8 cellular contexts compared by ENCODE assay signal in the genomic region with DNA sequence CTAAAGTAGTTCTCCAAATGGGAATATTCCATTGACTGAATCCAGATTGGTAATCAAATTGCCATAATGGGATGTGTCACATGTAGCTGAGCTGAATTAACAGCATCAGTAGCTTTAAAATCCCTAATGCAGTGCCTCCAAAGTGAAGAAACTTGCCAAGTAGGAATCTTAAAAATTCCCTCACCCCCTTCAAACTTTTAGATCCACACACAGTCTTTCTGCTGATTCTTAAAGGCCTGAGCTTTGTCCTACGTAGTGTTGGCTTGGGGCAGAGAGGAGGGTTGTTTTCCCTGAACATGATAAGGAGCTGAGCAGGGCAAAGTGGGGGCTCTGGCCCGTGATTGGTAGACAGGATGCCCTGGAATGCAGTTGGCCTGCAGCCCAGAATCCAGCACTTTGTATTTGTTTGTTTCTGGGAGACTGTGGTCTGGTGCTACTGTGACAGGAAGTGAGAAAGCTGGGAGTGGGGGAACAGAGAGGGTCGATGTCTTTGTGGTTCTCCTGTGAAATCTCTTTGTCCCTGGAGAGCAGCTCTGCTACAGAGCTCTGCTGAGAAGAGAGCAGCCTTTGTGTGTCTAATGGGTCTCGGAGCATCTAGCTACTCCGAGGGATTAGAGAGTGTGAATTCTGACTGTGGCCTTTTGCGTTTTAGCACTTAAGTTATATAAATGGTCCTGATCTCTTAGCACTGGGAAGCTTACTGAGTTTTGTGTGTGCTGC. TPM values are rescaled to one million over a fixed set of nuclear protein-coding genes. Genes with fewer than 3 reads are reported as not detected.
DNase-seq lines count a peak whose midpoint lies in the region; ATAC-seq and TF ChIP-seq lines count a peak whose summit lies in the region.

No MANE protein-coding gene starts in this region.

- H3K9me3 ChIP-seq in T-helper 17 cell (ENCODE audit: control insufficient read depth, low read length, poor library complexity, severe bottlenecking) (no peaks in the 10 kb centered on the region), neuron (ENCODE audit: low read length) (no peaks in the 10 kb centered on the region)

- POLR2A ChIA-PET in activated CD8-positive, alpha-beta T cell treated with anti-CD3 and anti-CD28 coated beads, Interleukin-2, amount 10 ng/mL, durations not matched to agents 7 days and 5 days (lab: Charles Lee): no interaction called here

- H3K4me3 ChIP-seq in foreskin fibroblast (ENCODE audit: low read depth in 1 of 2, low read length in 2 of 2) (peak overlapping the region; percentile 2 to 13), neuron (ENCODE audit: low read length) (peak overlapping the region; percentile 40)

- no peak overlapping the region for H2AFZ ChIP-seq in neuron (ENCODE audit: low read depth, low read length)

- CTCF ChIA-PET in activated CD8-positive, alpha-beta T cell treated with anti-CD3 and anti-CD28 coated beads, Interleukin-2, amount 10 ng/mL, durations not matched to agents 7 days and 5 days (lab: Charles Lee): interaction anchor here (0.9 to 2.6 kb wide), 4 partner anchors 10 to 27 kb away, joined by 3 to 10 read pairs (median 4); a partner anchor contains a TSS

- TF ChIP-seq CTCF in foreskin fibroblast (IDR thresholded peaks at IDR 0.05; ENCODE audit: low read depth, low read length): no peak

- no peak overlapping the region for H3K4me3 Mint-ChIP-seq in stimulated activated naive CD8-positive, alpha-beta T cell treated with anti-CD3 and anti-CD28 coated beads, Interleukin-15, amount 100 ng/mL, for 72 hours
- no peak overlapping the region for H3K4me3 Mint-ChIP-seq in T-helper 17 cell
- H3K4me3 Mint-ChIP-seq in T-helper 2 cell treated with Interferon-gamma antibody and Interleukin-4, amounts not matched to agents 5 μg/mL and 100 μg/mL, for 36 hours: no peak overlapping the region
- H3K4me3 Mint-ChIP-seq in activated CD8-positive, alpha-beta T cell treated with anti-CD3 and anti-CD28 coated beads, Interleukin-2, amount 10 ng/mL, durations not matched to agents 7 days and 5 days: no peak overlapping the region

- no peaks in the 10 kb centered on the region for H3K9me3 Mint-ChIP-seq in stimulated activated naive CD8-positive, alpha-beta T cell treated with anti-CD3 and anti-CD28 coated beads, Interleukin-15, amount 100 ng/mL, for 72 hours
- no peaks in the 10 kb centered on the region for H3K9me3 Mint-ChIP-seq in T-helper 2 cell treated with Interferon-gamma antibody and Interleukin-4, amounts not matched to agents 5 μg/mL and 100 μg/mL, for 36 hours
- no peaks in the 10 kb centered on the region for H3K9me3 Mint-ChIP-seq in activated CD8-positive, alpha-beta T cell treated with anti-CD3 and anti-CD28 coated beads, Interleukin-2, amount 10 ng/mL, durations not matched to agents 7 days and 5 days (ENCODE audit: insufficient read depth)

- ATAC-seq in stimulated activated naive CD8-positive, alpha-beta T cell treated with anti-CD3 and anti-CD28 coated beads, Interleukin-15, amount 100 ng/mL, for 72 hours: no peak
- no peak for ATAC-seq in stimulated activated naive CD8-positive, alpha-beta T cell treated with anti-CD3 and anti-CD28 coated beads, Interleukin-15, Interleukin-2, amounts not matched to agents 100 U/mL and 50 U/mL, for 24 hours
- ATAC-seq in T-helper 17 cell: no peak
- no peak for ATAC-seq in activated CD8-positive, alpha-beta T cell treated with anti-CD3 and anti-CD28 coated beads, Interleukin-2, amount 10 ng/mL, durations not matched to agents 7 days and 5 days

- H3K4me1 ChIP-seq in neuron (ENCODE audit: insufficient read depth, low read length): peaks cover 49% of the 10 kb centered on the region

- no peaks in the 10 kb centered on the region for H3K27me3 ChIP-seq in neuron (ENCODE audit: insufficient read depth, low read length)

- H3K36me3 ChIP-seq in neuron (ENCODE audit: insufficient read depth, low read length): peaks cover 6% of the 10 kb centered on the region

- H3K27ac Mint-ChIP-seq in stimulated activated naive CD8-positive, alpha-beta T cell treated with anti-CD3 and anti-CD28 coated beads, Interleukin-15, amount 100 ng/mL, for 72 hours: peak overlapping the region; percentile 29 to 48
- peak overlapping the region; percentile 19 for H3K27ac Mint-ChIP-seq in T-helper 17 cell
- no peak overlapping the region for H3K27ac Mint-ChIP-seq in T-helper 2 cell treated with Interferon-gamma antibody and Interleukin-4, amounts not matched to agents 5 μg/mL and 100 μg/mL, for 36 hours
- no peak overlapping the region for H3K27ac Mint-ChIP-seq in activated CD8-positive, alpha-beta T cell treated with anti-CD3 and anti-CD28 coated beads, Interleukin-2, amount 10 ng/mL, durations not matched to agents 7 days and 5 days

- H3K27me3 Mint-ChIP-seq in stimulated activated naive CD8-positive, alpha-beta T cell treated with anti-CD3 and anti-CD28 coated beads, Interleukin-15, amount 100 ng/mL, for 72 hours: no peaks in the 10 kb centered on the region
- no peaks in the 10 kb centered on the region for H3K27me3 Mint-ChIP-seq in T-helper 17 cell
- peaks cover 2% of the 10 kb centered on the region for H3K27me3 Mint-ChIP-seq in T-helper 2 cell treated with Interferon-gamma antibody and Interleukin-4, amounts not matched to agents 5 μg/mL and 100 μg/mL, for 36 hours (ENCODE audit: low read depth)
- no peaks in the 10 kb centered on the region for H3K27me3 Mint-ChIP-seq in activated CD8-positive, alpha-beta T cell treated with anti-CD3 and anti-CD28 coated beads, Interleukin-2, amount 10 ng/mL, durations not matched to agents 7 days and 5 days (ENCODE audit: low read depth)

- no peak for DNase-seq in stimulated activated naive CD8-positive, alpha-beta T cell treated with anti-CD3 and anti-CD28 coated beads, Interleukin-15, amount 100 ng/mL, for 72 hours
- DNase-seq in stimulated activated naive CD8-positive, alpha-beta T cell treated with anti-CD3 and anti-CD28 coated beads, Interleukin-15, Interleukin-2, amounts not matched to agents 100 U/mL and 50 U/mL, for 24 hours: no peak
- DNase-seq in T-helper 17 cell (no peak), foreskin fibroblast (peak; percentile 93 to 95)
- no peak for DNase-seq in T-helper 2 cell treated with Interferon-gamma antibody and Interleukin-4, amounts not matched to agents 5 μg/mL and 100 μg/mL, for 36 hours (ENCODE audit: low spot score)
- no peak for DNase-seq in NK-92 treated with Interleukin-12 subunit alpha and Interleukin-12 subunit beta, amount 100 ng/mL, for 24 hours (lab: John Stamatoyannopoulos, UW)
- no peak for DNase-seq in activated CD8-positive, alpha-beta T cell treated with anti-CD3 and anti-CD28 coated beads, Interleukin-2, amount 10 ng/mL, durations not matched to agents 7 days and 5 days

- no peaks in the 10 kb centered on the region for H3K36me3 Mint-ChIP-seq in T-helper 17 cell (ENCODE audit: low read depth)
- H3K36me3 Mint-ChIP-seq in T-helper 2 cell treated with Interferon-gamma antibody and Interleukin-4, amounts not matched to agents 5 μg/mL and 100 μg/mL, for 36 hours (ENCODE audit: low read depth): no peaks in the 10 kb centered on the region
- peaks cover 9% of the 10 kb centered on the region for H3K36me3 Mint-ChIP-seq in activated CD8-positive, alpha-beta T cell treated with anti-CD3 and anti-CD28 coated beads, Interleukin-2, amount 10 ng/mL, durations not matched to agents 7 days and 5 days (ENCODE audit: low read depth)

- peaks cover 31% of the 10 kb centered on the region for H3K4me1 Mint-ChIP-seq in stimulated activated naive CD8-positive, alpha-beta T cell treated with anti-CD3 and anti-CD28 coated beads, Interleukin-15, amount 100 ng/mL, for 72 hours
- H3K4me1 Mint-ChIP-seq in T-helper 17 cell: peaks cover 20% of the 10 kb centered on the region
- H3K4me1 Mint-ChIP-seq in T-helper 2 cell treated with Interferon-gamma antibody and Interleukin-4, amounts not matched to agents 5 μg/mL and 100 μg/mL, for 36 hours (ENCODE audit: low read depth): peaks cover 23% of the 10 kb centered on the region
- H3K4me1 Mint-ChIP-seq in activated CD8-positive, alpha-beta T cell treated with anti-CD3 and anti-CD28 coated beads, Interleukin-2, amount 10 ng/mL, durations not matched to agents 7 days and 5 days (ENCODE audit: low read depth): peaks cover 46% of the 10 kb centered on the region

RNA-seq across cellular contexts. Expression of a gene that starts 16.9 kb away (rescaled TPM):
- total RNA-seq in T-helper 17 cell: 10 to 100 TPM in 1 of 2 donors, 1 to 10 TPM in 1; 9.9 to 14.1 TPM
- 1 to 10 TPM; 6.8 to 8.4 TPM for total RNA-seq in activated CD8-positive, alpha-beta T cell treated with anti-CD3 and anti-CD28 coated beads, Interleukin-2, amount 10 ng/mL, durations not matched to agents 7 days and 5 days

RNA-seq across cellular contexts. Expression of a gene that starts 26.9 kb away (rescaled TPM):
- total RNA-seq in T-helper 17 cell: not detected
- not detected for total RNA-seq in activated CD8-positive, alpha-beta T cell treated with anti-CD3 and anti-CD28 coated beads, Interleukin-2, amount 10 ng/mL, durations not matched to agents 7 days and 5 days

RNA-seq across cellular contexts. Expression of a gene that starts 37.2 kb away (rescaled TPM):
- total RNA-seq in T-helper 17 cell: 10 to 100 TPM; 70.0 to 72.6 TPM
- 100 to 1,000 TPM; 204 to 210 TPM for total RNA-seq in activated CD8-positive, alpha-beta T cell treated with anti-CD3 and anti-CD28 coated beads, Interleukin-2, amount 10 ng/mL, durations not matched to agents 7 days and 5 days

Comparison
In these comparisons a context has a peak if more than half of its experiments do, and no peak if none do; other contexts are left out.
1. DNase-seq: peak in foreskin fibroblast (2 of 2); none in stimulated activated naive CD8-positive, alpha-beta T cell treated with anti-CD3 and anti-CD28 coated beads, Interleukin-15, amount 100 ng/mL, for 72 hours (0 of 2), stimulated activated naive CD8-positive, alpha-beta T cell treated with anti-CD3 and anti-CD28 coated beads, Interleukin-15, Interleukin-2, amounts not matched to agents 100 U/mL and 50 U/mL, for 24 hours (single experiment), T-helper 17 cell (0 of 3), T-helper 2 cell treated with Interferon-gamma antibody and Interleukin-4, amounts not matched to agents 5 μg/mL and 100 μg/mL, for 36 hours (single experiment), NK-92 treated with Interleukin-12 subunit alpha and Interleukin-12 subunit beta, amount 100 ng/mL, for 24 hours (single experiment) and activated CD8-positive, alpha-beta T cell treated with anti-CD3 and anti-CD28 coated beads, Interleukin-2, amount 10 ng/mL, durations not matched to agents 7 days and 5 days (single experiment).
2. H3K27ac Mint-ChIP-seq: peak in stimulated activated naive CD8-positive, alpha-beta T cell treated with anti-CD3 and anti-CD28 coated beads, Interleukin-15, amount 100 ng/mL, for 72 hours (2 of 2) and T-helper 17 cell (single experiment); none in T-helper 2 cell treated with Interferon-gamma antibody and Interleukin-4, amounts not matched to agents 5 μg/mL and 100 μg/mL, for 36 hours (single experiment) and activated CD8-positive, alpha-beta T cell treated with anti-CD3 and anti-CD28 coated beads, Interleukin-2, amount 10 ng/mL, durations not matched to agents 7 days and 5 days (single experiment).